Comparison of ENCODE assay signal across 19 cellular contexts in the genomic region with DNA sequence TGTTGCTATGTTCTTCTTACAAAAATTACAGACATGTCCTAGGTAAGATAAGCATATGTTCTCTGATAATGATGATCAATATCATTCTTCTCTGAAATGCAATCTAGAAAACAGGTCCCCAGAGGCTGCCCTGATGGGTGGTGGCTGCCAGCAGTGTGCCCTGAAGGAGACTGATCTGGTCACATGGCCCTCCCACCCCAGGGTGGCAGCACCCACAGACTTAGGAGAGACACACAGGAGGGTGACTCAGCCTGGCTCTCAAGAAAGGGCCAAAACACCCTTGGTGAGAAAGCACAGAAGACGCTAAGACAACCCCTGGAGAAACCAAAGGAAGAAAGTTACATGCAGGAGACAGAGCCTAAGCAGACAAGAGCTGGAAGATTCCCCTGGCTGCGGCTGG.
"Had no signal": no experiment of that assay in that cellular context is flagged by ENCODE, and none has a peak within 500 bp of the region (broad histone marks: within the 10 kb centered on the region; RNA-seq: fewer than 3 reads in every experiment).

No MANE protein-coding gene starts in this region.

- H3K4me1 ChIP-seq: Peyer's patch had no signal

- H3K36me3 ChIP-seq: Peyer's patch, SJSA1 had no signal

- H3K27ac ChIP-seq: PC-9, Peyer's patch, SJSA1, SK-N-MC had no signal

- H3K9me3 ChIP-seq: Peyer's patch, SJSA1 had no signal

- H3K4me3 ChIP-seq: PC-9, Peyer's patch, SJSA1, SK-N-MC had no signal

- DNase-seq: KBM-7, MV-4-11, NCI-H1048, NCI-H1105, NCI-H1417, NCI-H1436 treated with DMSO at 0.1 percent for 48 hours, NCI-H1694, NCI-H187 treated with DMSO at 0.1 percent for 48 hours, NCI-H2029 treated with DMSO at 0.1 percent for 48 hours, NCI-H2227 treated with DMSO at 0.1 percent for 48 hours, NCI-H524, NCI-H526 treated with DMSO at 0.1 percent for 48 hours, NCI-H748 treated with DMSO at 0.1 percent for 48 hours, PC-9, Peyer's patch, Right ventricle myocardium superior, SIG-M5 had no signal

- H3K27me3 ChIP-seq: Peyer's patch, SJSA1 had no signal

- H2AFZ ChIP-seq: PC-9 had no signal

- H3K4me2 ChIP-seq: PC-9 had no signal
